ENCODE assay signal across 8 cellular contexts in the genomic region with DNA sequence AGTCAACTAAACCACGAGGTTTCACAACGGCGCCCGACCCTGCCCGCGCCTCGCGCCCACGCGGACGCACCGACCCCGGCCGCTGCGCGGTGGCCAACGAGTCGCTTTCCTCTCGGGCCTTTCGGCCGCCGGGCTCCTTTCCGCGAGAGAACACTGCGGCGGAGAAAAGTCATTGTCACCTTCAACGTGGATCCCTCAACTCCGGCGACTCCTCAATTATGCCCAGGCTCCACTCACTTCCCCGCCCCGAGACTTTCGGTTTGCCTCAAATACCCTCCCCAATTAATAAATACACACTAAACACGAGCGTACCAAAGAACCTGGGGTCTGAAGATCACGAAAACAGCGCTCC. TPM values are rescaled to one million over a fixed set of nuclear protein-coding genes. Genes with fewer than 3 reads are reported as not detected.
DNase-seq lines count a peak whose midpoint lies in the region; ATAC-seq and TF ChIP-seq lines count a peak whose summit lies in the region.

No MANE protein-coding gene starts in this region.

- H3K27ac ChIP-seq in SK-N-MC (peak overlapping the region; percentile 88), colonic mucosa (peak overlapping the region; percentile 93), mucosa of rectum (ENCODE audit: low read depth in 2 of 2, low read length in 2 of 2) (peak overlapping the region; percentile 93 to 94), testis (peak overlapping the region; percentile 90 to 95)

- TF ChIP-seq CTCF in colonic mucosa (IDR thresholded peaks at IDR 0.05) (no peak), testis (IDR thresholded peaks at IDR 0.05) (no peak)

- 0% methylated on average over 7 to 36 of the region's 36 CpGs for WGBS in testis, 2 donors

- H3K9ac ChIP-seq in SK-N-MC (ENCODE audit: insufficient read length) (peak overlapping the region; percentile 99), colonic mucosa (ENCODE audit: low read depth in 2 of 2, low read length in 2 of 2) (peak overlapping the region; percentile 80 to 94), mucosa of rectum (ENCODE audit: low read depth in 1 of 2, low read length in 2 of 2) (peak overlapping the region; percentile 93 to 96)

- TF ChIP-seq POLR2A in testis (IDR thresholded peaks at IDR 0.05) = no peak

- H3K9me3 ChIP-seq in SK-N-MC (ENCODE audit: low read depth, low read length) = no peaks in the 10 kb centered on the region
- no peaks in the 10 kb centered on the region for H3K9me3 ChIP-seq in colonic mucosa
- no peaks in the 10 kb centered on the region for H3K9me3 ChIP-seq in mucosa of rectum (ENCODE audit: control insufficient read depth in 2 of 2, low read length in 2 of 2)
- H3K9me3 ChIP-seq in testis = no peaks in the 10 kb centered on the region

- H3K4me1 ChIP-seq in colonic mucosa (no peaks in the 10 kb centered on the region), mucosa of rectum (ENCODE audit: control insufficient read depth in 2 of 2, insufficient read depth in 2 of 2, low read length in 2 of 2) (peaks cover 7 to 9% of the 10 kb centered on the region in 2 donors), testis (no peaks in the 10 kb centered on the region)

- intact Hi-C loops in colonic mucosa (cut with DNase I) = no loop called here
- intact Hi-C loops in testis (cut with DNase I; ENCODE audit: low total_unique reads) = no loop called here

- peak overlapping the region; percentile 95 for H3K4me3 ChIP-seq in SK-N-MC
- peak overlapping the region; percentile 80 for H3K4me3 ChIP-seq in colonic mucosa
- H3K4me3 ChIP-seq in mucosa of rectum (ENCODE audit: low read length in 2 of 2) = peak overlapping the region; percentile 92 to 99
- H3K4me3 ChIP-seq in testis = peak overlapping the region; percentile 74 to 81

- no peaks in the 10 kb centered on the region for H3K36me3 ChIP-seq in SK-N-MC (ENCODE audit: insufficient read depth, low read length)
- no peaks in the 10 kb centered on the region for H3K36me3 ChIP-seq in colonic mucosa
- no peaks in the 10 kb centered on the region for H3K36me3 ChIP-seq in mucosa of rectum (ENCODE audit: control insufficient read depth in 2 of 2, insufficient read depth in 2 of 2, low read length in 2 of 2)
- H3K36me3 ChIP-seq in testis (ENCODE audit: low read depth, missing control alignments) = no peaks in the 10 kb centered on the region

- H3K27me3 ChIP-seq in colonic mucosa (no peaks in the 10 kb centered on the region), mucosa of rectum (ENCODE audit: control insufficient read depth in 2 of 2, insufficient read depth in 2 of 2, low read length in 2 of 2) (no peaks in the 10 kb centered on the region), testis (no peaks in the 10 kb centered on the region)

- DNase-seq in NCI-H1092 treated with DMSO at 0.1 percent for 48 hours (lab: John Stamatoyannopoulos, UW) (peak; percentile 53), NCI-H1092 (lab: John Stamatoyannopoulos, UW) (no peak), SK-N-MC (ENCODE audit: low read depth, low spot score) (no peak), colonic mucosa (peak; percentile 48), testis (no peak)

- ATAC-seq in HG03442 (IDR thresholded peaks at IDR 0.05; ENCODE audit: unreplicated experiment) = no peak
- ATAC-seq in HG03457 (IDR thresholded peaks at IDR 0.05; ENCODE audit: unreplicated experiment) = no peak

RNA-seq across cellular contexts. Expression of gene SINHCAF, which starts 0.5 kb away (rescaled TPM):
- total RNA-seq in colonic mucosa = 100 to 1,000 TPM in 1 of 2 donors, 10 to 100 TPM in 1; 58.9 to 107 TPM
- 10 to 100 TPM; 45.2 to 46.8 TPM for total RNA-seq in testis
- polyA plus RNA-seq in testis (ENCODE audit: insufficient read depth, low read depth, low replicate concordance) = 47.9 TPM

Comparison
In these comparisons a context has a peak if more than half of its experiments do, and no peak if none do; other contexts are left out.
1. DNase-seq: peak in NCI-H1092 treated with DMSO at 0.1 percent for 48 hours (single experiment) and colonic mucosa (single experiment); none in NCI-H1092 (single experiment), SK-N-MC (single experiment) and testis (single experiment).
2. Peak in every context shown above with its lines, with median percentiles within 50 percentile points of each other: H3K27ac ChIP-seq, H3K4me3 ChIP-seq and H3K9ac ChIP-seq.